In the genomic region with DNA sequence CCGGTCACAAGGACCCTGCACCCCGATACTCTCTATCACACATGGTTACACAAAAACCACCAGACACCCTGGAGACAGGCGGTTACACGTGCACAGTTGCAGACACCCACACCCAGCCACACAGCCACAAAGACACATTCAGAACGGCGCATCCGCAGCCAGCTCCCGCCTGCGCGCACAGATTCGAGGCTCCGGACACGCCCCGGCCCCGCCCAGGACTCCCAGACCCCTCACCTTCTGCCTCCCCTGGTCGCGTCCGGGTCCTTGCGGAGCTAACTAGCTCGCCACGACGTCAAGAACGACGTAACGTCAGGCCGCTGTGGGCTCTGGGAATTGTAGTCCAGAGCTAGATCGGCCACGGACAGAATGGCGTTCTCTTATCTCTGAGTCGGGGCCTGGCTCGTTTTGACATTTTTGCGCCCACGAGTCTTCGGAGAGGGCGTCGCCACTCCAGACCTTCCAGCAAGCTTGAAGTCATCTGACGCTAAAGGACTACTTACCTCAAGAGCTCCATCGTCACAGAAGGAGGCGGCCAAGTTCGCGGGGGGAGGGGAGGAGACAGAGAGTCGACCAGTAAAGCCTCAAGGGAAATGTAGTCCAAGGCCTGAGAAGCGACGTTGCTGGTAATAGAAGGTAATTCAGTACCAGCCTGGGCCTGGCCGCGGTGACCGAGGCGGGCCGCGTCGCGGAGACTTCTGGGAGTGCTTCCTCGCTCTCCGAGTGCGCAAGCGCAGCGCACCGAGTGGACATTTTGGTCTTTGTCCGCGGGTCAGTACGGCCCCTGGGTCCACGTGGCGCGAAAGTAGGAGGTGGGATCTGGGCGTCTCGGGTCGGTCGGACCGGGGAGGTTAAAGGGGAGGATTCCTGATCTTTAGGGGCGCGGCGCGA, we compare ENCODE assay signal across 1 cellular context.
TF ChIP-seq lines count a peak whose summit lies in the region.

A gene (plus strand): TSS at position 719 of the 888 bp plus-strand sequence. CDS start 21,335 bp downstream, outside the sequence.
A gene (minus strand): TSS at position 278 of the 888 bp plus-strand sequence. CDS start 12,680 bp downstream, outside the sequence.

TF ChIP-seq in K562, 482 proteins besides CTCF, POLR2A, EP300 and RAD21 (continued from another document and continues in another):
- TF ChIP-seq, protein P1, sequence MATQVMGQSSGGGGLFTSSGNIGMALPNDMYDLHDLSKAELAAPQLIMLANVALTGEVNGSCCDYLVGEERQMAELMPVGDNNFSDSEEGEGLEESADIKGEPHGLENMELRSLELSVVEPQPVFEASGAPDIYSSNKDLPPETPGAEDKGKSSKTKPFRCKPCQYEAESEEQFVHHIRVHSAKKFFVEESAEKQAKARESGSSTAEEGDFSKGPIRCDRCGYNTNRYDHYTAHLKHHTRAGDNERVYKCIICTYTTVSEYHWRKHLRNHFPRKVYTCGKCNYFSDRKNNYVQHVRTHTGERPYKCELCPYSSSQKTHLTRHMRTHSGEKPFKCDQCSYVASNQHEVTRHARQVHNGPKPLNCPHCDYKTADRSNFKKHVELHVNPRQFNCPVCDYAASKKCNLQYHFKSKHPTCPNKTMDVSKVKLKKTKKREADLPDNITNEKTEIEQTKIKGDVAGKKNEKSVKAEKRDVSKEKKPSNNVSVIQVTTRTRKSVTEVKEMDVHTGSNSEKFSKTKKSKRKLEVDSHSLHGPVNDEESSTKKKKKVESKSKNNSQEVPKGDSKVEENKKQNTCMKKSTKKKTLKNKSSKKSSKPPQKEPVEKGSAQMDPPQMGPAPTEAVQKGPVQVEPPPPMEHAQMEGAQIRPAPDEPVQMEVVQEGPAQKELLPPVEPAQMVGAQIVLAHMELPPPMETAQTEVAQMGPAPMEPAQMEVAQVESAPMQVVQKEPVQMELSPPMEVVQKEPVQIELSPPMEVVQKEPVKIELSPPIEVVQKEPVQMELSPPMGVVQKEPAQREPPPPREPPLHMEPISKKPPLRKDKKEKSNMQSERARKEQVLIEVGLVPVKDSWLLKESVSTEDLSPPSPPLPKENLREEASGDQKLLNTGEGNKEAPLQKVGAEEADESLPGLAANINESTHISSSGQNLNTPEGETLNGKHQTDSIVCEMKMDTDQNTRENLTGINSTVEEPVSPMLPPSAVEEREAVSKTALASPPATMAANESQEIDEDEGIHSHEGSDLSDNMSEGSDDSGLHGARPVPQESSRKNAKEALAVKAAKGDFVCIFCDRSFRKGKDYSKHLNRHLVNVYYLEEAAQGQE (CRISPR knock-in tag; IDR thresholded peaks at IDR 0.05; ENCODE audit: low read depth), result no peak
- TF ChIP-seq, protein P2, sequence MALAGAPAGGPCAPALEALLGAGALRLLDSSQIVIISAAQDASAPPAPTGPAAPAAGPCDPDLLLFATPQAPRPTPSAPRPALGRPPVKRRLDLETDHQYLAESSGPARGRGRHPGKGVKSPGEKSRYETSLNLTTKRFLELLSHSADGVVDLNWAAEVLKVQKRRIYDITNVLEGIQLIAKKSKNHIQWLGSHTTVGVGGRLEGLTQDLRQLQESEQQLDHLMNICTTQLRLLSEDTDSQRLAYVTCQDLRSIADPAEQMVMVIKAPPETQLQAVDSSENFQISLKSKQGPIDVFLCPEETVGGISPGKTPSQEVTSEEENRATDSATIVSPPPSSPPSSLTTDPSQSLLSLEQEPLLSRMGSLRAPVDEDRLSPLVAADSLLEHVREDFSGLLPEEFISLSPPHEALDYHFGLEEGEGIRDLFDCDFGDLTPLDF (CRISPR knock-in tag; IDR thresholded peaks at IDR 0.05), result no peak
- no peak for TF ChIP-seq ZBED1 (IDR thresholded peaks at IDR 0.05)
- TF ChIP-seq HSF4 (CRISPR knock-in tag; IDR thresholded peaks at IDR 0.05; ENCODE audit: borderline replicate concordance), result no peak
- TF ChIP-seq, protein P3, sequence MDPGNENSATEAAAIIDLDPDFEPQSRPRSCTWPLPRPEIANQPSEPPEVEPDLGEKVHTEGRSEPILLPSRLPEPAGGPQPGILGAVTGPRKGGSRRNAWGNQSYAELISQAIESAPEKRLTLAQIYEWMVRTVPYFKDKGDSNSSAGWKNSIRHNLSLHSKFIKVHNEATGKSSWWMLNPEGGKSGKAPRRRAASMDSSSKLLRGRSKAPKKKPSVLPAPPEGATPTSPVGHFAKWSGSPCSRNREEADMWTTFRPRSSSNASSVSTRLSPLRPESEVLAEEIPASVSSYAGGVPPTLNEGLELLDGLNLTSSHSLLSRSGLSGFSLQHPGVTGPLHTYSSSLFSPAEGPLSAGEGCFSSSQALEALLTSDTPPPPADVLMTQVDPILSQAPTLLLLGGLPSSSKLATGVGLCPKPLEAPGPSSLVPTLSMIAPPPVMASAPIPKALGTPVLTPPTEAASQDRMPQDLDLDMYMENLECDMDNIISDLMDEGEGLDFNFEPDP (CRISPR knock-in tag; IDR thresholded peaks at IDR 0.05), result no peak
- TF ChIP-seq L3MBTL2 (IDR thresholded peaks at IDR 0.05), result peak; percentile 80
- TF ChIP-seq, protein P4, sequence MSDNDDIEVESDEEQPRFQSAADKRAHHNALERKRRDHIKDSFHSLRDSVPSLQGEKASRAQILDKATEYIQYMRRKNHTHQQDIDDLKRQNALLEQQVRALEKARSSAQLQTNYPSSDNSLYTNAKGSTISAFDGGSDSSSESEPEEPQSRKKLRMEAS (CRISPR knock-in tag; IDR thresholded peaks at IDR 0.05), result peak; percentile 88
- 0 out of 2 replicates have a peak, but pooled peaks have one; percentile 61 for TF ChIP-seq MIER1 (IDR thresholded peaks at IDR 0.05; ENCODE audit: low read depth)
- peak; percentile 90; the same call in 1 of the 2 replicates for TF ChIP-seq TAF7 (tag; IDR thresholded peaks at IDR 0.05)
- TF ChIP-seq, protein P5, sequence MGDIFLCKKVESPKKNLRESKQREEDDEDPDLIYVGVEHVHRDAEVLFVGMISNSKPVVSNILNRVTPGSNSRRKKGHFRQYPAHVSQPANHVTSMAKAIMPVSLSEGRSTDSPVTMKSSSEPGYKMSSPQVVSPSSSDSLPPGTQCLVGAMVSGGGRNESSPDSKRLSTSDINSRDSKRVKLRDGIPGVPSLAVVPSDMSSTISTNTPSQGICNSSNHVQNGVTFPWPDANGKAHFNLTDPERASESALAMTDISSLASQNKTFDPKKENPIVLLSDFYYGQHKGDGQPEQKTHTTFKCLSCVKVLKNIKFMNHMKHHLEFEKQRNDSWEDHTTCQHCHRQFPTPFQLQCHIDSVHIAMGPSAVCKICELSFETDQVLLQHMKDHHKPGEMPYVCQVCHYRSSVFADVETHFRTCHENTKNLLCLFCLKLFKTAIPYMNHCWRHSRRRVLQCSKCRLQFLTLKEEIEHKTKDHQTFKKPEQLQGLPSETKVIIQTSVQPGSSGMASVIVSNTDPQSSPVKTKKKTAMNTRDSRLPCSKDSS (IDR thresholded peaks at IDR 0.05; ENCODE audit: low read depth, partially characterized antibody), result no peak
- TF ChIP-seq, protein P6, sequence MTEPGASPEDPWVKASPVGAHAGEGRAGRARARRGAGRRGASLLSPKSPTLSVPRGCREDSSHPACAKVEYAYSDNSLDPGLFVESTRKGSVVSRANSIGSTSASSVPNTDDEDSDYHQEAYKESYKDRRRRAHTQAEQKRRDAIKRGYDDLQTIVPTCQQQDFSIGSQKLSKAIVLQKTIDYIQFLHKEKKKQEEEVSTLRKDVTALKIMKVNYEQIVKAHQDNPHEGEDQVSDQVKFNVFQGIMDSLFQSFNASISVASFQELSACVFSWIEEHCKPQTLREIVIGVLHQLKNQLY (CRISPR knock-in tag; conservative IDR thresholded peaks at IDR 0.05), result no peak
- no peak for TF ChIP-seq DACH1 (IDR thresholded peaks at IDR 0.05; ENCODE audit: partially characterized antibody)
- TF ChIP-seq ZKSCAN1 (IDR thresholded peaks at IDR 0.05; ENCODE audit: low read depth, low read length), result no peak
- no peak for TF ChIP-seq TFAM (CRISPR knock-in tag; conservative IDR thresholded peaks at IDR 0.05)
- TF ChIP-seq BRCA1 (IDR thresholded peaks at IDR 0.05), result no peak
- TF ChIP-seq BRCA1 (CRISPR knock-in tag; IDR thresholded peaks at IDR 0.05), result no peak
- TF ChIP-seq, protein P7, sequence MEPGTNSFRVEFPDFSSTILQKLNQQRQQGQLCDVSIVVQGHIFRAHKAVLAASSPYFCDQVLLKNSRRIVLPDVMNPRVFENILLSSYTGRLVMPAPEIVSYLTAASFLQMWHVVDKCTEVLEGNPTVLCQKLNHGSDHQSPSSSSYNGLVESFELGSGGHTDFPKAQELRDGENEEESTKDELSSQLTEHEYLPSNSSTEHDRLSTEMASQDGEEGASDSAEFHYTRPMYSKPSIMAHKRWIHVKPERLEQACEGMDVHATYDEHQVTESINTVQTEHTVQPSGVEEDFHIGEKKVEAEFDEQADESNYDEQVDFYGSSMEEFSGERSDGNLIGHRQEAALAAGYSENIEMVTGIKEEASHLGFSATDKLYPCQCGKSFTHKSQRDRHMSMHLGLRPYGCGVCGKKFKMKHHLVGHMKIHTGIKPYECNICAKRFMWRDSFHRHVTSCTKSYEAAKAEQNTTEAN (CRISPR knock-in tag; IDR thresholded peaks at IDR 0.05), result no peak
- TF ChIP-seq MTA2 (IDR thresholded peaks at IDR 0.05; ENCODE audit: low read depth), result no peak
- no peak for TF ChIP-seq SRSF7 (optimal IDR thresholded peaks at IDR 0.05; ENCODE audit: low read depth, low read length)
- no peak for TF ChIP-seq ESRRB (CRISPR knock-in tag; IDR thresholded peaks at IDR 0.05; ENCODE audit: borderline replicate concordance)
- TF ChIP-seq, protein P8, sequence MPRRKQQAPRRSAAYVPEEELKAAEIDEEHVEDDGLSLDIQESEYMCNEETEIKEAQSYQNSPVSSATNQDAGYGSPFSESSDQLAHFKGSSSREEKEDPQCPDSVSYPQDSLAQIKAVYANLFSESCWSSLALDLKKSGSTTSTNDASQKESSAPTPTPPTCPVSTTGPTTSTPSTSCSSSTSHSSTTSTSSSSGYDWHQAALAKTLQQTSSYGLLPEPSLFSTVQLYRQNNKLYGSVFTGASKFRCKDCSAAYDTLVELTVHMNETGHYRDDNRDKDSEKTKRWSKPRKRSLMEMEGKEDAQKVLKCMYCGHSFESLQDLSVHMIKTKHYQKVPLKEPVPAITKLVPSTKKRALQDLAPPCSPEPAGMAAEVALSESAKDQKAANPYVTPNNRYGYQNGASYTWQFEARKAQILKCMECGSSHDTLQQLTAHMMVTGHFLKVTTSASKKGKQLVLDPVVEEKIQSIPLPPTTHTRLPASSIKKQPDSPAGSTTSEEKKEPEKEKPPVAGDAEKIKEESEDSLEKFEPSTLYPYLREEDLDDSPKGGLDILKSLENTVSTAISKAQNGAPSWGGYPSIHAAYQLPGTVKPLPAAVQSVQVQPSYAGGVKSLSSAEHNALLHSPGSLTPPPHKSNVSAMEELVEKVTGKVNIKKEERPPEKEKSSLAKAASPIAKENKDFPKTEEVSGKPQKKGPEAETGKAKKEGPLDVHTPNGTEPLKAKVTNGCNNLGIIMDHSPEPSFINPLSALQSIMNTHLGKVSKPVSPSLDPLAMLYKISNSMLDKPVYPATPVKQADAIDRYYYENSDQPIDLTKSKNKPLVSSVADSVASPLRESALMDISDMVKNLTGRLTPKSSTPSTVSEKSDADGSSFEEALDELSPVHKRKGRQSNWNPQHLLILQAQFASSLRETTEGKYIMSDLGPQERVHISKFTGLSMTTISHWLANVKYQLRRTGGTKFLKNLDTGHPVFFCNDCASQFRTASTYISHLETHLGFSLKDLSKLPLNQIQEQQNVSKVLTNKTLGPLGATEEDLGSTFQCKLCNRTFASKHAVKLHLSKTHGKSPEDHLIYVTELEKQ (CRISPR knock-in tag; IDR thresholded peaks at IDR 0.05), result no peak
- TF ChIP-seq FOXA3 (CRISPR knock-in tag; conservative IDR thresholded peaks at IDR 0.05 in 1 of 2, IDR thresholded peaks at IDR 0.05 in 1 of 2), result no peak
- no peak for TF ChIP-seq RFX7 (CRISPR knock-in tag; IDR thresholded peaks at IDR 0.05)
- TF ChIP-seq CBX8 (IDR thresholded peaks at IDR 0.05; ENCODE audit: borderline replicate concordance, extremely low read depth, low read depth, low read length, poor library complexity, severe bottlenecking), result no peak
- TF ChIP-seq, protein P9, sequence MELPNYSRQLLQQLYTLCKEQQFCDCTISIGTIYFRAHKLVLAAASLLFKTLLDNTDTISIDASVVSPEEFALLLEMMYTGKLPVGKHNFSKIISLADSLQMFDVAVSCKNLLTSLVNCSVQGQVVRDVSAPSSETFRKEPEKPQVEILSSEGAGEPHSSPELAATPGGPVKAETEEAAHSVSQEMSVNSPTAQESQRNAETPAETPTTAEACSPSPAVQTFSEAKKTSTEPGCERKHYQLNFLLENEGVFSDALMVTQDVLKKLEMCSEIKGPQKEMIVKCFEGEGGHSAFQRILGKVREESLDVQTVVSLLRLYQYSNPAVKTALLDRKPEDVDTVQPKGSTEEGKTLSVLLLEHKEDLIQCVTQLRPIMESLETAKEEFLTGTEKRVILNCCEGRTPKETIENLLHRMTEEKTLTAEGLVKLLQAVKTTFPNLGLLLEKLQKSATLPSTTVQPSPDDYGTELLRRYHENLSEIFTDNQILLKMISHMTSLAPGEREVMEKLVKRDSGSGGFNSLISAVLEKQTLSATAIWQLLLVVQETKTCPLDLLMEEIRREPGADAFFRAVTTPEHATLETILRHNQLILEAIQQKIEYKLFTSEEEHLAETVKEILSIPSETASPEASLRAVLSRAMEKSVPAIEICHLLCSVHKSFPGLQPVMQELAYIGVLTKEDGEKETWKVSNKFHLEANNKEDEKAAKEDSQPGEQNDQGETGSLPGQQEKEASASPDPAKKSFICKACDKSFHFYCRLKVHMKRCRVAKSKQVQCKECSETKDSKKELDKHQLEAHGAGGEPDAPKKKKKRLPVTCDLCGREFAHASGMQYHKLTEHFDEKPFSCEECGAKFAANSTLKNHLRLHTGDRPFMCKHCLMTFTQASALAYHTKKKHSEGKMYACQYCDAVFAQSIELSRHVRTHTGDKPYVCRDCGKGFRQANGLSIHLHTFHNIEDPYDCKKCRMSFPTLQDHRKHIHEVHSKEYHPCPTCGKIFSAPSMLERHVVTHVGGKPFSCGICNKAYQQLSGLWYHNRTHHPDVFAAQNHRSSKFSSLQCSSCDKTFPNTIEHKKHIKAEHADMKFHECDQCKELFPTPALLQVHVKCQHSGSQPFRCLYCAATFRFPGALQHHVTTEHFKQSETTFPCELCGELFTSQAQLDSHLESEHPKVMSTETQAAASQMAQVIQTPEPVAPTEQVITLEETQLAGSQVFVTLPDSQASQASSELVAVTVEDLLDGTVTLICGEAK (IDR thresholded peaks at IDR 0.05), result no peak; the same call in 1 of the 2 replicates
- TF ChIP-seq, protein P9 (CRISPR knock-in tag; IDR thresholded peaks at IDR 0.05), result no peak
